17 cellular contexts compared by ENCODE assay signal in the genomic region with DNA sequence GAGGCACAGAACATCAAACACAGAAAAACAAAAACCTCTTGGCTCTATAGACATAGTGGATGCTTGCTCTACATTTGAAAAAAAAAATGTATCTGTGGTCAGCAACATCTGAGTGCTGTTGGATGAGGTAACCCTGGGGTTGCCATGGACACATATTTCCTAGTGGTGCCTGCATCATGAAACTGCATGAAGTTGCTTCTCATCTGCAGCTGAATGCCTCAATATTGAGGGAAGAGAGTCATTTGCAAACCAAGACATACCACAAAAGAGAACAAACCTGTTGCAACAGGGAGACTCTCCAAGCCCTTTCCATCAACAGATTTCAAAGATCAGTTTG.
DNase-seq lines count a peak whose midpoint lies in the region; ATAC-seq and TF ChIP-seq lines count a peak whose summit lies in the region.
"Had no signal": no experiment of that assay in that cellular context is flagged by ENCODE, and none has a peak within 500 bp of the region (broad histone marks: within the 10 kb centered on the region; RNA-seq: fewer than 3 reads in every experiment).

No MANE protein-coding gene starts in this region.

- no peaks in the 10 kb centered on the region for H3F3A ChIP-seq in SK-N-SH (replicated peaks; ENCODE audit: insufficient read depth)

- H4K20me1 ChIP-seq in SK-N-SH (ENCODE audit: insufficient read depth), result no peaks in the 10 kb centered on the region

- H3K9me3 ChIP-seq in SK-N-SH (no peaks in the 10 kb centered on the region), sigmoid colon (no peaks in the 10 kb centered on the region)
- H3K9me3 ChIP-seq: SJSA1, upper lobe of right lung had no signal

- TF ChIP-seq CTCF in SK-N-SH (IDR thresholded peaks at IDR 0.05) (no peak), foreskin fibroblast (IDR thresholded peaks at IDR 0.05; ENCODE audit: low read depth, low read length) (no peak), sigmoid colon (IDR thresholded peaks at IDR 0.05) (no peak)

- no peak overlapping the region for H3K4me3 ChIP-seq in SK-N-SH (ENCODE audit: low read depth in 2 of 2, low read length in 1 of 2)
- no peak overlapping the region for H3K4me3 ChIP-seq in foreskin fibroblast (ENCODE audit: low read depth in 1 of 2, low read length in 2 of 2)
- no peak overlapping the region for H3K4me3 ChIP-seq in sigmoid colon
- H3K4me3 ChIP-seq: K562, SJSA1, upper lobe of right lung had no signal

- no peak for TF ChIP-seq RAD21 in SK-N-SH (IDR thresholded peaks at IDR 0.05; ENCODE audit: low read length)

- TF ChIP-seq POLR2A in sigmoid colon (IDR thresholded peaks at IDR 0.05), result no peak

- H3K36me3 ChIP-seq in SK-N-SH (replicated peaks in 1 of 2; ENCODE audit: control insufficient read depth in 1 of 2, insufficient read depth in 2 of 2, low read length in 1 of 2), result no peaks in the 10 kb centered on the region
- no peaks in the 10 kb centered on the region for H3K36me3 ChIP-seq in sigmoid colon
- H3K36me3 ChIP-seq: SJSA1, upper lobe of right lung had no signal

- CTCF ChIA-PET in SK-N-SH (lab: Yijun Ruan, JAX), result interaction anchor here (1.0 kb wide), 1 partner anchor 383 kb away, joined by 3 read pairs; no protein-coding TSS in a partner anchor

- H3K27ac ChIP-seq in SK-N-SH (ENCODE audit: low read depth in 2 of 2, low read length in 1 of 2), result no peak overlapping the region
- H3K27ac ChIP-seq in sigmoid colon, result no peak overlapping the region
- H3K27ac ChIP-seq: parathyroid adenoma, SJSA1, upper lobe of right lung had no signal

- H2AFZ ChIP-seq in SK-N-SH (ENCODE audit: low read depth), result no peak overlapping the region
- H2AFZ ChIP-seq: parathyroid adenoma had no signal

- no peak overlapping the region for H3K9ac ChIP-seq in SK-N-SH
- H3K9ac ChIP-seq: parathyroid adenoma had no signal

- POLR2A ChIA-PET in SK-N-SH (lab: Yijun Ruan, JAX), result no interaction called here

- H3K79me2 ChIP-seq in SK-N-SH (ENCODE audit: insufficient read depth), result no peaks in the 10 kb centered on the region
- H3K79me2 ChIP-seq: parathyroid adenoma had no signal

- DNase-seq in SK-N-SH, result no peak
- DNase-seq in amniotic epithelial cell (ENCODE audit: low read depth), result peak; percentile 89
- DNase-seq in foreskin fibroblast, result peak; percentile 43 to 86
- DNase-seq in superior temporal gyrus (ENCODE audit: extremely low spot score), result peak; percentile 19
- no peak for DNase-seq in RKO (ENCODE audit: low spot score)
- no peak for DNase-seq in sigmoid colon
- no peak for DNase-seq in NCI-H187 (lab: John Stamatoyannopoulos, UW)
- DNase-seq: activated naive CD4-positive, alpha-beta T cell treated with Interleukin-2 at 50 U/mL for 16 hours; midbrain; NCI-H1694; NCI-H774; stimulated activated CD4-positive, alpha-beta T cell treated with anti-CD3 and anti-CD28 coated beads, Interleukin-15, amount 100 ng/mL, for 24 hours; upper lobe of right lung had no signal

- no peaks in the 10 kb centered on the region for H3K9me2 ChIP-seq in SK-N-SH

- H3K27me3 ChIP-seq in SK-N-SH (ENCODE audit: insufficient read depth) (no peaks in the 10 kb centered on the region), sigmoid colon (no peaks in the 10 kb centered on the region)
- H3K27me3 ChIP-seq: SJSA1, upper lobe of right lung had no signal

- no peaks in the 10 kb centered on the region; a peak in 1 of 4 replicates for H3K4me1 ChIP-seq in SK-N-SH (ENCODE audit: control insufficient read depth in 1 of 2, insufficient read depth in 2 of 2, low read depth in 1 of 2, low read length in 1 of 2)
- H3K4me1 ChIP-seq in sigmoid colon, result peaks cover 0 to 3% (median 0%) of the 10 kb centered on the region in 4 donors
- H3K4me1 ChIP-seq: parathyroid adenoma, SJSA1, upper lobe of right lung had no signal

- intact Hi-C loops in sigmoid colon (cut with DNase I), result no loop called here

- no peak overlapping the region for H3K4me2 ChIP-seq in SK-N-SH

- TF ChIP-seq EP300 in SK-N-SH (IDR thresholded peaks at IDR 0.05; ENCODE audit: borderline replicate concordance in 1 of 2, low read depth in 1 of 2, low read length in 1 of 2) (no peak), sigmoid colon (IDR thresholded peaks at IDR 0.05) (no peak)

- peak; percentile 77 for ATAC-seq in SK-N-SH treated with all-trans-retinoic acid at 6 μM for 48 hours
- ATAC-seq: K562 had no signal

TF ChIP-seq in SK-N-SH treated with all-trans-retinoic acid at 6 μM for 48 hours, 23 proteins besides CTCF, POLR2A, EP300 and RAD21:
- TF ChIP-seq CSDC2 (CRISPR knock-in tag; IDR thresholded peaks at IDR 0.05), result no peak
- no peak for TF ChIP-seq ISL1 (CRISPR knock-in tag; IDR thresholded peaks at IDR 0.05)
- TF ChIP-seq ZNF8 (CRISPR knock-in tag; IDR thresholded peaks at IDR 0.05), result no peak
- no peak for TF ChIP-seq CREB5 (CRISPR knock-in tag; IDR thresholded peaks at IDR 0.05; ENCODE audit: low read depth)

TF ChIP-seq in SK-N-SH, 30 proteins besides CTCF, POLR2A, EP300 and RAD21:
- TF ChIP-seq USF2 (IDR thresholded peaks at IDR 0.05; ENCODE audit: borderline replicate concordance, low read depth, low read length) (no peak), RCOR1 (IDR thresholded peaks at IDR 0.05; ENCODE audit: low read length) (no peak)

Comparison
In these comparisons a context has a peak if more than half of its experiments do, and no peak if none do; other contexts are left out.
1. DNase-seq: peak in amniotic epithelial cell (single experiment), foreskin fibroblast (2 of 2) and superior temporal gyrus (single experiment); none in SK-N-SH (single experiment), RKO (single experiment), sigmoid colon (single experiment) and NCI-H187 (0 of 2).